ENCODE assay signal across 9 cellular contexts in genomic region chr9:120919639-120920494, GRCh38. TPM values are rescaled to one million over a fixed set of nuclear protein-coding genes. Genes with fewer than 3 reads are reported as not detected.
DNase-seq lines count a peak whose midpoint lies in the region; ATAC-seq and TF ChIP-seq lines count a peak whose summit lies in the region.
"Had no signal": no experiment of that assay in that cellular context is flagged by ENCODE, and none has a peak within 500 bp of the region (broad histone marks: within the 10 kb centered on the region; RNA-seq: fewer than 3 reads in every experiment).

No MANE protein-coding gene starts in this region.

- no peak overlapping the region for H4K8ac ChIP-seq in trophoblast cell (ENCODE audit: low read depth, low read length)

- intact Hi-C loops in CD14-positive monocyte (cut with micrococcal nuclease) (no loop called here), A673 (cut with micrococcal nuclease; ENCODE audit: unreplicated experiment) (no loop called here)

- no peak overlapping the region for H2AFZ ChIP-seq in trophoblast cell (ENCODE audit: insufficient read depth, low read length, poor library complexity)

- no peak overlapping the region for H2AK5ac ChIP-seq in trophoblast cell (ENCODE audit: low read length)

- WGBS in esophagus, 2 donors: 81% methylated on average over 10 of the region's 10 CpGs
- no CpG with 5 or more reads among the region's 10 CpGs for WGBS in trophoblast cell (ENCODE audit: extremely low coverage, insufficient coverage, insufficient read length)

- H3K36me3 Mint-ChIP-seq in CD14-positive monocyte: peaks cover 15 to 16% of the 10 kb centered on the region in 2 donors
- H3K36me3 Mint-ChIP-seq in T-cell: peaks cover 80% of the 10 kb centered on the region

- POLR2A ChIA-PET in T-cell (lab: Charles Lee) (interaction anchor here (0.5 to 1.9 kb wide), 12 partner anchors 11 to 195 kb away, joined by 3 to 13 read pairs (median 4); no protein-coding TSS in a partner anchor), A673 (lab: Charles Lee; ENCODE audit: low non-redundant PET) (interaction anchor here (0.6 kb wide), 1 partner anchor 38 kb away, joined by 5 read pairs; no protein-coding TSS in a partner anchor)

- no peak overlapping the region for H3K4ac ChIP-seq in trophoblast cell (ENCODE audit: low read depth, low read length)

- H3K9me3 ChIP-seq in esophagus (ENCODE audit: control insufficient read depth in 2 of 2, insufficient read depth in 1 of 2, low read depth in 1 of 2, low read length in 1 of 2) (no peaks in the 10 kb centered on the region), trophoblast cell (ENCODE audit: insufficient read depth, low read depth, low read length) (peaks cover 1% of the 10 kb centered on the region), A673 (ENCODE audit: low read depth, low read length, poor library complexity, severe bottlenecking) (no peaks in the 10 kb centered on the region)

- no TSS peak for BruUV-seq in A673 (replicated peaks; lab: Mats Ljungman, UMichigan)

- peak overlapping the region; percentile 7 for H4K91ac ChIP-seq in trophoblast cell (ENCODE audit: low read depth, low read length)

- H3K4me1 ChIP-seq in esophagus (ENCODE audit: control insufficient read depth in 2 of 2, insufficient read depth in 2 of 2, low read length in 1 of 2) (peaks cover 2 to 3% of the 10 kb centered on the region in 2 donors), trophoblast cell (ENCODE audit: control insufficient read depth in 1 of 2, insufficient read depth in 2 of 2, low read length in 2 of 2) (peaks cover 14 to 16% of the 10 kb centered on the region in 2 experiments), A673 (ENCODE audit: insufficient read depth, low read length, poor library complexity, severe bottlenecking) (peaks cover 18% of the 10 kb centered on the region)

- no peaks in the 10 kb centered on the region for H3K79me2 ChIP-seq in trophoblast cell (ENCODE audit: control insufficient read depth, insufficient read depth, low read length, poor library complexity)

- H3K9me3 Mint-ChIP-seq in CD14-positive monocyte (peaks cover 0 to 6% (median 2%) of the 10 kb centered on the region in 7 donors), T-cell (peaks cover 0 to 4% (median 0%) of the 10 kb centered on the region in 3 donors)

- no peaks in the 10 kb centered on the region for H3K27me3 ChIP-seq in esophagus (ENCODE audit: control insufficient read depth in 1 of 2, insufficient read depth in 2 of 2, low read length in 2 of 2)
- H3K27me3 ChIP-seq in trophoblast cell (ENCODE audit: insufficient read depth, low read length): no peaks in the 10 kb centered on the region
- H3K27me3 ChIP-seq in A673 (replicated peaks; ENCODE audit: insufficient read depth, low read depth, low read length, poor library complexity): no peaks in the 10 kb centered on the region

- H3K27ac Mint-ChIP-seq in CD14-positive monocyte (peak overlapping the region in 4 of 7 donors; percentile 1 to 33 (median 30)), T-cell (peak overlapping the region; percentile 98 to 99)

- H3K4me1 Mint-ChIP-seq in CD14-positive monocyte (peaks cover 5% of the 10 kb centered on the region), T-cell (peaks cover 88 to 94% (median 93%) of the 10 kb centered on the region in 3 donors)

- H3K27me3 Mint-ChIP-seq in CD14-positive monocyte (ENCODE audit: low read depth in 3 of 3) (no peaks in the 10 kb centered on the region), T-cell (no peaks in the 10 kb centered on the region)

- peak overlapping the region; percentile 82 for H3K27ac ChIP-seq in esophagus (ENCODE audit: low read depth in 2 of 2, low read length in 1 of 2)
- peak overlapping the region; percentile 23 for H3K27ac ChIP-seq in trophoblast cell (ENCODE audit: low read depth, low read length)
- H3K27ac ChIP-seq in A673 (ENCODE audit: low read depth, low read length, poor library complexity, severe bottlenecking): no peak overlapping the region

- H2BK120ac ChIP-seq in trophoblast cell (ENCODE audit: insufficient read depth, low read length, poor library complexity): peak overlapping the region; percentile 5

- no peak overlapping the region for H3K18ac ChIP-seq in trophoblast cell (ENCODE audit: low read length)

- no peak overlapping the region for H4K12ac ChIP-seq in trophoblast cell (ENCODE audit: low read depth, low read length)

- DNase-seq in CD14-positive monocyte (ENCODE audit: low spot score) (no peak), T-cell (peak in 9 of 34 experiments; percentile 28 to 46 (median 34)), trophoblast cell (no peak), A673 (ENCODE audit: low spot score) (no peak), GM10266 (ENCODE audit: extremely low spot score) (no peak)
- DNase-seq: left colon had no signal

- H3K4me2 ChIP-seq in trophoblast cell (ENCODE audit: low read length): no peak overlapping the region

- H3K79me1 ChIP-seq in trophoblast cell (ENCODE audit: low read length): no peaks in the 10 kb centered on the region

- CTCF ChIA-PET in T-cell (lab: Charles Lee): interaction anchor here in 1 of 2 donors (0.6 to 1.6 kb wide), 9 partner anchors 9 to 248 kb away, joined by 3 to 6 read pairs (median 4); no protein-coding TSS in a partner anchor
- CTCF ChIA-PET in A673 (lab: Charles Lee): no interaction called here

- no peak overlapping the region for H3K23ac ChIP-seq in trophoblast cell (ENCODE audit: low read length)

- no peak overlapping the region for H3K4me3 ChIP-seq in esophagus (ENCODE audit: low read depth in 1 of 2, low read length in 2 of 2)
- H3K4me3 ChIP-seq in trophoblast cell (ENCODE audit: low read depth, low read length): no peak overlapping the region
- no peak overlapping the region for H3K4me3 ChIP-seq in A673 (ENCODE audit: low read depth, low read length, poor library complexity, severe bottlenecking)

- H3K4me3 Mint-ChIP-seq in CD14-positive monocyte (peak overlapping the region in 1 of 2 donors; percentile 6), T-cell (peak overlapping the region; percentile 94 to 96 (median 95))

- H3K9ac ChIP-seq in trophoblast cell (ENCODE audit: low read length): peak overlapping the region; percentile 21

- ATAC-seq in T-cell (replicated peaks in 1 of 4): peak; percentile 24 to 35 (median 30)
- no peak for ATAC-seq in GM21367 (IDR thresholded peaks at IDR 0.05; ENCODE audit: unreplicated experiment)
- no peak for ATAC-seq in GM18519 (IDR thresholded peaks at IDR 0.05; ENCODE audit: low FRiP score, unreplicated experiment)
- ATAC-seq: left colon had no signal

- H2BK12ac ChIP-seq in trophoblast cell (ENCODE audit: low read length): no peak overlapping the region

- TF ChIP-seq CTCF in CD14-positive monocyte (IDR thresholded peaks at IDR 0.05): no peak
- no peak for TF ChIP-seq CTCF in A673 (conservative IDR thresholded peaks at IDR 0.05; ENCODE audit: low read depth, low read length)
- no peak for TF ChIP-seq CTCF in GM10266 (IDR thresholded peaks at IDR 0.05; ENCODE audit: control insufficient read depth, insufficient read depth, low read depth, missing control alignments)

- no peak overlapping the region for H3K14ac ChIP-seq in trophoblast cell (ENCODE audit: low read length)

- H3K36me3 ChIP-seq in esophagus (ENCODE audit: control insufficient read depth in 2 of 2, insufficient read depth in 2 of 2, low read length in 1 of 2) (no peaks in the 10 kb centered on the region), trophoblast cell (ENCODE audit: control insufficient read depth in 1 of 2, insufficient read depth in 2 of 2, low read length in 2 of 2) (no peaks in the 10 kb centered on the region), A673 (ENCODE audit: insufficient read depth, low read length, poor library complexity, severe bottlenecking) (no peaks in the 10 kb centered on the region)

- H2BK5ac ChIP-seq in trophoblast cell (ENCODE audit: low read depth, low read length, poor library complexity): no peak overlapping the region

RNA-seq across cellular contexts. Expression of gene TRAF1, which starts 6.7 kb away (rescaled TPM):
- polyA plus RNA-seq in CD14-positive monocyte (under 1 TPM; 0.15 to 0.74 TPM), esophagus (1 to 10 TPM; 2.7 to 6.1 TPM)
- total RNA-seq in T-cell (100 to 1,000 TPM in 3 of 5 donors, 10 to 100 TPM in 2; 67.6 to 170 (median 157) TPM), A673 (2021) (0.73 and 0.85 TPM in 2 replicates)
- 0.60 and 0.64 TPM in 2 replicates for polyA plus RNA-seq in trophoblast cell (2013)

RNA-seq across cellular contexts. Expression of gene PHF19, which starts 42.9 kb away (rescaled TPM):
- polyA plus RNA-seq in CD14-positive monocyte (10 to 100 TPM; 12.6 to 12.7 TPM), esophagus (10 to 100 TPM; 22.3 to 28.8 TPM)
- total RNA-seq in T-cell (100 to 1,000 TPM in 4 of 5 donors, 10 to 100 TPM in 1; 92.8 to 184 (median 166) TPM), A673 (2021) (75.7 and 77.4 TPM in 2 replicates)
- 12.1 and 12.9 TPM in 2 replicates for polyA plus RNA-seq in trophoblast cell (2013)

Comparison
In these comparisons a context has a peak if more than half of its experiments do, and no peak if none do; other contexts are left out.
1. ATAC-seq: peak in T-cell (4 of 4); none in GM21367 (single experiment) and GM18519 (single experiment).
2. RNA of gene TRAF1, which starts 6.7 kb away (total RNA-seq): 67.6 to 170 TPM in T-cell; 0.73 to 0.85 TPM in A673; every median in the first group is over 10 times any median in the second.